ENCODE assay signal across 8 cellular contexts in the genomic region with DNA sequence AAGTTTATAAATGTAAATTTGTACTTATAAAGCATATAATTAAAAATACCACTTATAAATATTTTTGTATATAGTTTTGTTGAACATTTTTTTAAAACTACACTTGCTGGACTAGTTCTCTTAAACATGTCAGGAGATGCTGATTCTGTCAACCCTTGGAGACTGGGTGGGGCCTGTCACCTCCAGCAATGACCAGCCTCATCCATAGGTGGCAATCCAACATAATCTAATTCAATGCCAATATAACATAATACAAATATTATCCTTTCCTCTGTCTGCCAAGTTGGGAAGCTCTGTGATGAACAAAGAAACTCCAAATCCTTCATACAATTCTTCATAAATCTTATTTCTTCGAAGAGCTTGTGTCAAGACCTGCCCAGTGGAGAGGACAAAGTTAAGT.
A peak's percentile ranks its signal among the peaks of the same experiment; 100 is the strongest.
DNase-seq lines count a peak whose midpoint lies in the region; ATAC-seq and TF ChIP-seq lines count a peak whose summit lies in the region.

No MANE protein-coding gene starts in this region.

- peak; percentile 42 for ATAC-seq in HG03469 (IDR thresholded peaks at IDR 0.05; ENCODE audit: unreplicated experiment)

- no peaks in the 10 kb centered on the region for H3K9me3 ChIP-seq in neural progenitor cell (ENCODE audit: low read depth)

- H3K9ac ChIP-seq in neural progenitor cell: no peak overlapping the region

- no peak overlapping the region for H3K27ac ChIP-seq in neural progenitor cell

- no peaks in the 10 kb centered on the region for H3K9me3 Mint-ChIP-seq in activated CD4-positive, alpha-beta T cell treated with anti-CD3 and anti-CD28 coated beads, Interleukin-2, amount 10 ng/mL, durations not matched to agents 7 days and 5 days
- H3K9me3 Mint-ChIP-seq in neural progenitor cell: peaks cover 5% of the 10 kb centered on the region

- DNase-seq in SIG-M5 treated with dmso at 0.1 percent for 504 hours (lab: John Stamatoyannopoulos, UW; ENCODE audit: unreplicated experiment) (peak; percentile 3), SIG-M5 (lab: John Stamatoyannopoulos, UW) (no peak), neural progenitor cell (ENCODE audit: low spot score) (no peak), NCI-H1105 (lab: John Stamatoyannopoulos, UW) (no peak), NCI-H446 treated with DMSO at 0.1 percent for 48 hours (lab: John Stamatoyannopoulos, UW) (no peak), CD1c-positive myeloid dendritic cell (ENCODE audit: extremely low spot score) (no peak)
- DNase-seq in activated CD4-positive, alpha-beta T cell treated with anti-CD3 and anti-CD28 coated beads, Interleukin-2, amount 10 ng/mL, durations not matched to agents 7 days and 5 days: peak; percentile 27

- no peaks in the 10 kb centered on the region for H3F3A ChIP-seq in neural progenitor cell (ENCODE audit: low read depth)

- peaks cover 40% of the 10 kb centered on the region for H3K36me3 Mint-ChIP-seq in activated CD4-positive, alpha-beta T cell treated with anti-CD3 and anti-CD28 coated beads, Interleukin-2, amount 10 ng/mL, durations not matched to agents 7 days and 5 days (ENCODE audit: low read depth)
- peaks cover 19% of the 10 kb centered on the region for H3K36me3 Mint-ChIP-seq in neural progenitor cell

- CTCF ChIA-PET in activated CD4-positive, alpha-beta T cell treated with anti-CD3 and anti-CD28 coated beads, Interleukin-2, amount 10 ng/mL, durations not matched to agents 7 days and 5 days (lab: Charles Lee): interaction anchor here (1.2 to 1.5 kb wide), 2 partner anchors 14 to 32 kb away, joined by 3 read pairs; no protein-coding TSS in a partner anchor

- no peak overlapping the region for H3K4me3 Mint-ChIP-seq in activated CD4-positive, alpha-beta T cell treated with anti-CD3 and anti-CD28 coated beads, Interleukin-2, amount 10 ng/mL, durations not matched to agents 7 days and 5 days
- H3K4me3 Mint-ChIP-seq in neural progenitor cell: no peak overlapping the region

- H3K36me3 ChIP-seq in neural progenitor cell: no peaks in the 10 kb centered on the region

- H3K4me3 ChIP-seq in neural progenitor cell: no peak overlapping the region

- no peak overlapping the region for H3K27ac Mint-ChIP-seq in activated CD4-positive, alpha-beta T cell treated with anti-CD3 and anti-CD28 coated beads, Interleukin-2, amount 10 ng/mL, durations not matched to agents 7 days and 5 days
- no peak overlapping the region for H3K27ac Mint-ChIP-seq in neural progenitor cell

- no peaks in the 10 kb centered on the region for H3K27me3 ChIP-seq in neural progenitor cell

- H3K4me1 ChIP-seq in neural progenitor cell: no peaks in the 10 kb centered on the region

- no peak overlapping the region for H3K4me2 ChIP-seq in neural progenitor cell

- TF ChIP-seq CTCF in neural progenitor cell (IDR thresholded peaks at IDR 0.05): peak; percentile 26

- peaks cover 44% of the 10 kb centered on the region for H4K20me1 ChIP-seq in neural progenitor cell (ENCODE audit: low read depth)

- no peak overlapping the region for H2AFZ ChIP-seq in neural progenitor cell (replicated peaks)

- peaks cover 38% of the 10 kb centered on the region for H3K4me1 Mint-ChIP-seq in activated CD4-positive, alpha-beta T cell treated with anti-CD3 and anti-CD28 coated beads, Interleukin-2, amount 10 ng/mL, durations not matched to agents 7 days and 5 days
- no peaks in the 10 kb centered on the region for H3K4me1 Mint-ChIP-seq in neural progenitor cell

- POLR2A ChIA-PET in activated CD4-positive, alpha-beta T cell treated with anti-CD3 and anti-CD28 coated beads, Interleukin-2, amount 10 ng/mL, durations not matched to agents 7 days and 5 days (lab: Charles Lee): no interaction called here

- H3K27me3 Mint-ChIP-seq in activated CD4-positive, alpha-beta T cell treated with anti-CD3 and anti-CD28 coated beads, Interleukin-2, amount 10 ng/mL, durations not matched to agents 7 days and 5 days: no peaks in the 10 kb centered on the region
- H3K27me3 Mint-ChIP-seq in neural progenitor cell (ENCODE audit: insufficient read depth, low read depth): no peaks in the 10 kb centered on the region

- H3K79me2 ChIP-seq in neural progenitor cell (ENCODE audit: low read depth): peaks cover 75% of the 10 kb centered on the region

Comparison
In these comparisons a context has a peak if more than half of its experiments do, and no peak if none do; other contexts are left out.
1. DNase-seq: peak in SIG-M5 treated with dmso at 0.1 percent for 504 hours (single experiment) and activated CD4-positive, alpha-beta T cell treated with anti-CD3 and anti-CD28 coated beads, Interleukin-2, amount 10 ng/mL, durations not matched to agents 7 days and 5 days (single experiment); none in SIG-M5 (single experiment), neural progenitor cell (single experiment), NCI-H1105 (single experiment), NCI-H446 treated with DMSO at 0.1 percent for 48 hours (single experiment) and CD1c-positive myeloid dendritic cell (single experiment).